ENCODE assay signal across 20 cellular contexts in the genomic region with DNA sequence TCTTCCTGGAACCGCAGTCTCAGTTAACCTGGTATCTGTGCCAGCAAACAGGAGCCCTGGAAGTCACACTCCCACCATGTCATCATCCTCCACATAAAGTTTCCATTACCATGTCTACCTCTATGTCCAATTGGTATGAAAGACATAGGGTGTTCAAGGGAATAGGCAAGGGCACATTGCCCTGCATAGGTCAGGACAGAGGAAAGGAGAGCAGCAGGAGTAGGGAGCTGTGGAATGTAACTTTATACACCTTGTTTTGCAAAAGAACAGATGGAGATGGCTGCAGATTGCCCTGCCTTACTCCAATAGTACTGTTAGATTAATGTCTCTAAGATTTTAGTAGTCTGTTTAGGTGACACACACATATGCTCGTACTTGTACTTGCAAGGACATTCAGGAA.
"Had no signal": no experiment of that assay in that cellular context is flagged by ENCODE, and none has a peak within 500 bp of the region (broad histone marks: within the 10 kb centered on the region; RNA-seq: fewer than 3 reads in every experiment).

No MANE protein-coding gene starts in this region.

- DNase-seq: effector memory CD4-positive, alpha-beta T cell; gastrocnemius medialis; heart right ventricle; hypothalamus; islet precursor cell; left ventricle myocardium inferior; lower lobe of right lung; natural killer cell; nucleus accumbens; ovary; right cardiac atrium; stimulated activated CD4-positive, alpha-beta T cell treated with anti-CD3 and anti-CD28 coated beads, Interleukin-4, amount 100 ng/mL, for 1 hour; stimulated activated CD8-positive, alpha-beta memory T cell treated with anti-CD3 and anti-CD28 coated beads, Interleukin-4, amount 100 ng/mL, for 48 hours; stimulated activated naive CD8-positive, alpha-beta T cell treated with anti-CD3 and anti-CD28 coated beads, Interleukin-15, Interleukin-2, amounts not matched to agents 100 U/mL and 50 U/mL, for 24 hours; tibial artery; upper lobe of right lung had no signal

- ATAC-seq: esophagus mucosa; gastrocnemius medialis; heart right ventricle; lower lobe of right lung; natural killer cell; right cardiac atrium; stimulated activated effector memory CD8-positive, alpha-beta T cell treated with anti-CD3 and anti-CD28 coated beads, Interleukin-12 subunit alpha, Interleukin-12 subunit beta, amount 100 ng/mL, for 72 hours; stimulated activated naive CD8-positive, alpha-beta T cell treated with anti-CD3 and anti-CD28 coated beads, Interleukin-15, Interleukin-2, amounts not matched to agents 100 U/mL and 50 U/mL, for 24 hours; upper lobe of right lung had no signal

- H3K9me3 ChIP-seq: gastrocnemius medialis, heart right ventricle, left ventricle myocardium inferior, lower lobe of right lung, ovary, tibial artery, upper lobe of right lung, vagina had no signal

- H3K27me3 ChIP-seq: gastrocnemius medialis, ovary, tibial artery, upper lobe of right lung, vagina had no signal

- FAIRE-seq: endometrium had no signal

- H3K27ac ChIP-seq: gastrocnemius medialis, heart right ventricle, left ventricle myocardium inferior, lower lobe of right lung, ovary, tibial artery, upper lobe of right lung, vagina had no signal

- H3K4me3 ChIP-seq: gastrocnemius medialis, heart right ventricle, left ventricle myocardium inferior, lower lobe of right lung, ovary, tibial artery, upper lobe of right lung, vagina had no signal

- H3K4me1 ChIP-seq: gastrocnemius medialis, heart right ventricle, left ventricle myocardium inferior, lower lobe of right lung, tibial artery, upper lobe of right lung, vagina had no signal

- H3K36me3 ChIP-seq: gastrocnemius medialis, heart right ventricle, left ventricle myocardium inferior, lower lobe of right lung, ovary, tibial artery, upper lobe of right lung, vagina had no signal
